8 cellular contexts compared by ENCODE assay signal in the genomic region with DNA sequence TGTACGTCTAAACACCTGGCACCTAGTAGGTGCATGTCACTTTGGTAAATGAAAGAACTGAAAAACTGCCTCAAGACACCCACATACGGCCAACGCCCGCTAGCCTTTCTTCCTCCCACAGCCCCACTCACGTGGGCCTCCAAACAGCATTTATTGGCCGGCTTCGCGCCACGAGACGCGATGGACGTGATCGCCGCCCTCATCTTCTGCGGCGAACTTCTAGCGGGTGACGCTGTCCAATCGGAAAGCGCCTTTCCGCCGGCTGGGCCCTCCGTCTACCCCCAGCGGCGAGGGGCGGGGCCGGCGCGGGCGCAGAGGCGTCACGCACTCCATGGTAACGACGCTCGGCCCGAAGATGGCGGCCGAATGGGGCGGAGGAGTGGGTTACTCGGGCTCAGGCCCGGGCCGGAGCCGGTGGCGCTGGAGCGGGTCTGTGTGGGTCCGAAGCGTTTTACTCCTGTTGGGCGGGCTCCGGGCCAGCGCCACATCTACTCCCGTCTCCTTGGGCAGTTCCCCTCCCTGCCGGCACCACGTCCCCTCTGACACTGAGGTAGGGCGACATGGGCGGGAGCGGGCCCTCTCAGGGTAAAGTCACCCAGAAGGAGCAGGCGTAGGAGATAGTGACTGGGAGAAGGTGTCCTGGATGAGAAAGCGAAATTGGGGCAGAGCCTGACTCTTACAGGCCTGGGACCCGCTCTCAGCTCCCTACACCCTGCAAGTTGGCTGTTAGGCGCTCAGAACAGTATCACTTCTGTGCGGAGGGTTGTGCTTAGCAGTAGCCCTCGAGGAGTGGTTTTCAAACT. TPM values are rescaled to one million over a fixed set of nuclear protein-coding genes. Genes with fewer than 3 reads are reported as not detected.
DNase-seq lines count a peak whose midpoint lies in the region; ATAC-seq and TF ChIP-seq lines count a peak whose summit lies in the region.

A gene with protein sequence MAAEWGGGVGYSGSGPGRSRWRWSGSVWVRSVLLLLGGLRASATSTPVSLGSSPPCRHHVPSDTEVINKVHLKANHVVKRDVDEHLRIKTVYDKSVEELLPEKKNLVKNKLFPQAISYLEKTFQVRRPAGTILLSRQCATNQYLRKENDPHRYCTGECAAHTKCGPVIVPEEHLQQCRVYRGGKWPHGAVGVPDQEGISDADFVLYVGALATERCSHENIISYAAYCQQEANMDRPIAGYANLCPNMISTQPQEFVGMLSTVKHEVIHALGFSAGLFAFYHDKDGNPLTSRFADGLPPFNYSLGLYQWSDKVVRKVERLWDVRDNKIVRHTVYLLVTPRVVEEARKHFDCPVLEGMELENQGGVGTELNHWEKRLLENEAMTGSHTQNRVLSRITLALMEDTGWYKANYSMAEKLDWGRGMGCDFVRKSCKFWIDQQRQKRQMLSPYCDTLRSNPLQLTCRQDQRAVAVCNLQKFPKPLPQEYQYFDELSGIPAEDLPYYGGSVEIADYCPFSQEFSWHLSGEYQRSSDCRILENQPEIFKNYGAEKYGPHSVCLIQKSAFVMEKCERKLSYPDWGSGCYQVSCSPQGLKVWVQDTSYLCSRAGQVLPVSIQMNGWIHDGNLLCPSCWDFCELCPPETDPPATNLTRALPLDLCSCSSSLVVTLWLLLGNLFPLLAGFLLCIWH (plus strand): TSS at position 327 of the 803 bp plus-strand sequence. CDS start 29 bp downstream, at position 356.

- TF ChIP-seq POLR2A in breast epithelium (IDR thresholded peaks at IDR 0.05) = peak; percentile 59

- H3K36me3 ChIP-seq in breast epithelium (no peaks in the 10 kb centered on the region), iPS-20b (ENCODE audit: insufficient read depth, low read depth, low read length) (peaks cover 20% of the 10 kb centered on the region)

- H3K27me3 ChIP-seq in breast epithelium (no peaks in the 10 kb centered on the region), iPS-20b (ENCODE audit: insufficient read depth, low read length) (peaks cover 8% of the 10 kb centered on the region; the same call in 1 of the 2 replicates)

- H3K27ac ChIP-seq in VCaP = peak within 1 kb of the TSS; percentile 62
- H3K27ac ChIP-seq in breast epithelium = peak within 1 kb of the TSS; percentile 84 to 90
- H3K27ac ChIP-seq in iPS-20b (ENCODE audit: low read length) = no peak within 1 kb of the TSS
- H3K27ac ChIP-seq in skin epidermis = peak within 1 kb of the TSS; percentile 20 to 94 (median 79)

- no peak for TF ChIP-seq CTCF in AG04449 (IDR thresholded peaks at IDR 0.05; ENCODE audit: insufficient read depth, low read length, missing control alignments)
- TF ChIP-seq CTCF in VCaP (conservative IDR thresholded peaks at IDR 0.05) = no peak
- TF ChIP-seq CTCF in breast epithelium (IDR thresholded peaks at IDR 0.05) = no peak

- ATAC-seq in GM18873 (IDR thresholded peaks at IDR 0.05; ENCODE audit: low FRiP score, unreplicated experiment) = peak; percentile 95
- ATAC-seq in HG03135 (IDR thresholded peaks at IDR 0.05; ENCODE audit: unreplicated experiment) = peak; percentile 97

- CTCF ChIA-PET in AG04449 (lab: Yijun Ruan, JAX) = interaction anchor here (1.6 to 2.3 kb wide), 2 partner anchors 17 to 112 kb away, joined by 5 to 11 read pairs; no protein-coding TSS in a partner anchor

- peak; percentile 69 for DNase-seq in AG04449 (ENCODE audit: low read depth, low spot score)
- DNase-seq in NCI-H2196 (lab: John Stamatoyannopoulos, UW; ENCODE audit: unreplicated experiment) = peak; percentile 100
- peak; percentile 93 to 96 for DNase-seq in breast epithelium (ENCODE audit: low spot score in 2 of 2)

- H3K9ac ChIP-seq in iPS-20b (ENCODE audit: low read depth, low read length) = peak within 1 kb of the TSS; percentile 77; the same call in 1 of the 2 replicates

- H3K9me3 ChIP-seq in breast epithelium (no peaks in the 10 kb centered on the region), iPS-20b (ENCODE audit: insufficient read depth, low read depth, low read length) (no peaks in the 10 kb centered on the region)

- H3K4me3 ChIP-seq in AG04449 (ENCODE audit: low read depth, low read length) (peak within 1 kb of the TSS; percentile 95), breast epithelium (peak within 1 kb of the TSS; percentile 64 to 93 (median 70)), iPS-20b (ENCODE audit: low read length) (peak within 1 kb of the TSS; percentile 75), skin epidermis (peak within 1 kb of the TSS; percentile 65 to 94 (median 77))

- POLR2A ChIA-PET in AG04449 (lab: Yijun Ruan, JAX) = no interaction called here

- intact Hi-C loops in breast epithelium (cut with DNase I; ENCODE audit: low total_unique reads) = no loop called here

- H3K4me1 ChIP-seq in breast epithelium = peaks cover 0 to 9% of the 10 kb centered on the region in 2 donors
- no peaks in the 10 kb centered on the region for H3K4me1 ChIP-seq in iPS-20b (ENCODE audit: insufficient read depth, low read length)

RNA-seq across cellular contexts. Expression of the gene that starts here (rescaled TPM):
- 10 to 100 TPM in 1 of 3 donors, 1 to 10 TPM in 2; 3.9 to 12.0 (median 5.0) TPM for total RNA-seq in breast epithelium
